In the genomic region with DNA sequence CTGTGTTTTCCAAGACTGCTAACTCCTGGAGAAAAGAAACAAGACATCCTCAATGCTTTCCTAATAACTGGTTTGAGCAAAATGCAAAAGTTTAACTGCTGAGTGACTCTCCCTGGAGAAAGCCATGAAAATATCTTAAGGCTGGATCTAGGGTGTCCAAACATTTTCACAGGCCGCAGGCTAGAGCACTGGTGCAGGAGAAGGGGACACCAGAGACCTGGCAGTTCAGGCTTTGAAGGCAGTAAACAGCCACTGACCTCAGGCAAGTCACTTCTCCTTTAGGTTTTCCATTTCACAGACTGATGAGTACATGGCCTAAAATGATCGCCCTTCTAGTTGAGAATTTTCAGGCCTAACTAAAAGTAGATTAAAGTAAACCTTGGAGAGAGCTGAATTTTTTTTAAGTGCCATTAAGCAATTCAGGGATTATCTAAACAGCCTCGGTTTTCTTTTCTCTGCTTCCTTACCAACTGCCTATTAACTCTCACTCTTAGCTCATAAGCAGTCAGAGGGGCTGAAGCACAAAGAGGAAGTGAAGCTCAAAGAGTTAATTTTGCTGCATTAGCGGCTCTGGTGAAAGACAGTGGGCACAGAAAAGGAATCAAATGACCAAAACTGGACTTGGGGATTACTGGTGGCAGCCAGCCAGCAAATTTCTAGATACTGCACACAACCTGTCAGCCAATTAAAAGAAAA, we compare ENCODE assay signal across 9 cellular contexts. TPM values are rescaled to one million over a fixed set of nuclear protein-coding genes. Genes with fewer than 3 reads are reported as not detected.
A peak's percentile ranks its signal among the peaks of the same experiment; 100 is the strongest.
DNase-seq lines count a peak whose midpoint lies in the region; ATAC-seq, FAIRE-seq and TF ChIP-seq lines count a peak whose summit lies in the region.
"Had no signal": no experiment of that assay in that cellular context is flagged by ENCODE, and none has a peak within 500 bp of the region (broad histone marks: within the 10 kb centered on the region; RNA-seq: fewer than 3 reads in every experiment).

No MANE protein-coding gene starts in this region.

- no peak overlapping the region for H2AK5ac ChIP-seq in trophoblast cell (ENCODE audit: low read length)

- H3K27ac ChIP-seq in ectodermal cell (ENCODE audit: insufficient read depth, low read depth, low read length, poor library complexity, severe bottlenecking) (no peak overlapping the region), trophoblast cell (ENCODE audit: low read depth, low read length) (peak overlapping the region; percentile 57)

- H4K8ac ChIP-seq in trophoblast cell (ENCODE audit: low read depth, low read length): no peak overlapping the region

- WGBS in ectodermal cell, 2 experiments: 74 to 80% methylated on average over 4 of the region's 4 CpGs
- WGBS in trophoblast cell (ENCODE audit: extremely low coverage, insufficient coverage, insufficient read length): no CpG with 5 or more reads among the region's 4 CpGs

- no peak for DNase-seq in GM12891 (ENCODE audit: insufficient read length, low spot score)
- peak; percentile 18 for DNase-seq in NCI-H82 (lab: John Stamatoyannopoulos, UW)
- no peak for DNase-seq in trophoblast cell
- DNase-seq in H7: no peak

- H3K9ac ChIP-seq in trophoblast cell (ENCODE audit: low read length): no peak overlapping the region

- H3K14ac ChIP-seq in trophoblast cell (ENCODE audit: low read length): no peak overlapping the region

- H3K79me1 ChIP-seq in trophoblast cell (ENCODE audit: low read length): peaks cover 23% of the 10 kb centered on the region

- H3K36me3 ChIP-seq in ectodermal cell (ENCODE audit: control insufficient read depth, insufficient read depth, low read length) (no peaks in the 10 kb centered on the region), trophoblast cell (ENCODE audit: control insufficient read depth in 1 of 2, insufficient read depth in 2 of 2, low read length in 2 of 2) (peaks cover 3% of the 10 kb centered on the region in 2 experiments), H7 (replicated peaks; ENCODE audit: control insufficient read depth, insufficient read depth, low read length) (no peaks in the 10 kb centered on the region)

- no peak overlapping the region for H3K4ac ChIP-seq in trophoblast cell (ENCODE audit: low read depth, low read length)

- H3K27me3 ChIP-seq in ectodermal cell (ENCODE audit: control insufficient read depth, insufficient read depth, low read length, poor library complexity, severe bottlenecking): no peaks in the 10 kb centered on the region
- H3K27me3 ChIP-seq in trophoblast cell (ENCODE audit: insufficient read depth, low read length): no peaks in the 10 kb centered on the region
- no peaks in the 10 kb centered on the region for H3K27me3 ChIP-seq in H7 (ENCODE audit: control insufficient read depth, insufficient read depth, low read length)

- H4K91ac ChIP-seq in trophoblast cell (ENCODE audit: low read depth, low read length): no peak overlapping the region

- peak overlapping the region; percentile 78 for H3K4me2 ChIP-seq in trophoblast cell (ENCODE audit: low read length)

- no peak overlapping the region for H3K18ac ChIP-seq in trophoblast cell (ENCODE audit: low read length)

- no peak overlapping the region for H3K23ac ChIP-seq in trophoblast cell (ENCODE audit: low read length)

- ATAC-seq in HG03520 (IDR thresholded peaks at IDR 0.05; ENCODE audit: unreplicated experiment) (no peak), GM21390 (IDR thresholded peaks at IDR 0.05; ENCODE audit: unreplicated experiment) (no peak), GM18858 (IDR thresholded peaks at IDR 0.05; ENCODE audit: unreplicated experiment) (no peak)

- H4K12ac ChIP-seq in trophoblast cell (ENCODE audit: low read depth, low read length): no peak overlapping the region

- H2AFZ ChIP-seq in trophoblast cell (ENCODE audit: insufficient read depth, low read length, poor library complexity): no peak overlapping the region

- no peak overlapping the region for H2BK120ac ChIP-seq in trophoblast cell (ENCODE audit: insufficient read depth, low read length, poor library complexity)

- H3K4me3 ChIP-seq in ectodermal cell (ENCODE audit: insufficient read depth, low read depth, low read length) (peak overlapping the region; percentile 3), trophoblast cell (ENCODE audit: low read depth, low read length) (no peak overlapping the region), H7 (ENCODE audit: insufficient read depth, low read depth, low read length) (no peak overlapping the region)

- H3K9me3 ChIP-seq in ectodermal cell (ENCODE audit: control insufficient read depth, low read length) (no peaks in the 10 kb centered on the region), trophoblast cell (ENCODE audit: insufficient read depth, low read depth, low read length) (peaks cover 3% of the 10 kb centered on the region)

- no peak for FAIRE-seq in GM12891 (lab: Jason Lieb, UNC)
- FAIRE-seq: keratinocyte had no signal

- TF ChIP-seq POLR2A in GM12891 (IDR thresholded peaks at IDR 0.05; ENCODE audit: low read depth, low read length): no peak

- H3K79me2 ChIP-seq in trophoblast cell (ENCODE audit: control insufficient read depth, insufficient read depth, low read length, poor library complexity): peaks cover 16% of the 10 kb centered on the region

- H2BK5ac ChIP-seq in trophoblast cell (ENCODE audit: low read depth, low read length, poor library complexity): peak overlapping the region; percentile 46

- H2BK12ac ChIP-seq in trophoblast cell (ENCODE audit: low read length): no peak overlapping the region

- H3K4me1 ChIP-seq in ectodermal cell (ENCODE audit: control insufficient read depth, insufficient read depth, low read length): peaks cover 6% of the 10 kb centered on the region
- H3K4me1 ChIP-seq in trophoblast cell (ENCODE audit: control insufficient read depth in 1 of 2, insufficient read depth in 2 of 2, low read length in 2 of 2): peaks cover 19 to 20% of the 10 kb centered on the region in 2 experiments

TF ChIP-seq in GM12891, 5 proteins besides CTCF, POLR2A, EP300 and RAD21:
- no peak for TF ChIP-seq PAX5 (IDR thresholded peaks at IDR 0.05; ENCODE audit: insufficient read depth, low read length, severe bottlenecking)
- no peak for TF ChIP-seq POLR2AphosphoS5 (IDR thresholded peaks at IDR 0.05; ENCODE audit: low read depth, low read length)
- TF ChIP-seq POU2F2 (IDR thresholded peaks at IDR 0.05; ENCODE audit: low read depth, low read length): 0 out of 2 replicates have a peak, but pooled peaks have one; percentile 21
- TF ChIP-seq TAF1 (IDR thresholded peaks at IDR 0.05; ENCODE audit: low read depth, low read length): 0 out of 2 replicates have a peak, but pooled peaks have one; percentile 17
- TF ChIP-seq SPI1 (IDR thresholded peaks at IDR 0.05; ENCODE audit: low read depth, low read length): peak; percentile 98

RNA-seq across cellular contexts. Expression of a gene that starts 2.3 kb away (rescaled TPM):
- 20.9 TPM for polyA plus RNA-seq in GM12891 (2012; ENCODE audit: low read depth, missing spikeins)
- polyA plus RNA-seq in ectodermal cell (2013, experiment 1 of 4): 53.2 TPM
- 54.4 TPM for polyA plus RNA-seq in ectodermal cell (2013, experiment 2 of 4)
- 34.0 TPM for polyA plus RNA-seq in ectodermal cell (2013, experiment 3 of 4)
- 34.7 TPM for polyA plus RNA-seq in ectodermal cell (2013, experiment 4 of 4)
- 26.7 TPM in 2 replicates for polyA plus RNA-seq in trophoblast cell (2013)
- total RNA-seq in H7 (2014; rRNA removed; shearing (Covaris generic)): 28.4 and 36.1 TPM in 2 replicates
